Comparison of ENCODE assay signal across 22 cellular contexts in genomic region chr2:184371641-184372040, GRCh38.
"Had no signal": no experiment of that assay in that cellular context is flagged by ENCODE, and none has a peak within 500 bp of the region (broad histone marks: within the 10 kb centered on the region; RNA-seq: fewer than 3 reads in every experiment).

No MANE protein-coding gene starts in this region.

- H3K9ac ChIP-seq: parathyroid adenoma had no signal

- H3K27ac ChIP-seq: brain microvascular endothelial cell, colonic mucosa, gastroesophageal sphincter, heart left ventricle, parathyroid adenoma, sigmoid colon, spleen, thyroid gland had no signal

- H3K36me3 ChIP-seq: brain microvascular endothelial cell, colonic mucosa, gastroesophageal sphincter, heart left ventricle, sigmoid colon, spleen, thyroid gland had no signal

- H3K4me3 ChIP-seq: colonic mucosa, gastroesophageal sphincter, heart left ventricle, sigmoid colon, spleen, thyroid gland had no signal

- H2AFZ ChIP-seq: parathyroid adenoma had no signal

- H3K4me1 Mint-ChIP-seq: activated CD4-positive, alpha-beta memory T cell treated with anti-CD3 and anti-CD28 coated beads, Interleukin-2, amount 10 ng/mL, durations not matched to agents 7 days and 5 days; activated naive CD8-positive, alpha-beta T cell treated with anti-CD3 and anti-CD28 coated beads, Interleukin-2, amount 10 ng/mL, durations not matched to agents 7 days and 5 days; natural killer cell had no signal

- H3K27ac Mint-ChIP-seq: activated CD4-positive, alpha-beta memory T cell treated with anti-CD3 and anti-CD28 coated beads, Interleukin-2, amount 10 ng/mL, durations not matched to agents 7 days and 5 days; activated naive CD8-positive, alpha-beta T cell treated with anti-CD3 and anti-CD28 coated beads, Interleukin-2, amount 10 ng/mL, durations not matched to agents 7 days and 5 days; activated T-helper 2 cell treated with anti-CD3 and anti-CD28 coated beads, Interferon-gamma antibody, Interleukin-2, Interleukin-4, amounts not matched to agents 10 μg/mL and 5 μg/mL and 100 μg/mL, durations not matched to agents 14 hours and 24 hours and 36 hours; natural killer cell; T-helper 2 cell treated with Interferon-gamma antibody and Interleukin-4, amounts not matched to agents 5 μg/mL and 100 μg/mL, for 36 hours had no signal

- H3K27me3 Mint-ChIP-seq: activated CD4-positive, alpha-beta memory T cell treated with anti-CD3 and anti-CD28 coated beads, Interleukin-2, amount 10 ng/mL, durations not matched to agents 7 days and 5 days; activated naive CD8-positive, alpha-beta T cell treated with anti-CD3 and anti-CD28 coated beads, Interleukin-2, amount 10 ng/mL, durations not matched to agents 7 days and 5 days had no signal

- ATAC-seq: gastroesophageal sphincter, heart left ventricle, natural killer cell had no signal

- H3K9me3 ChIP-seq: colonic mucosa, gastroesophageal sphincter, heart left ventricle, sigmoid colon, thyroid gland had no signal

- H3K36me3 Mint-ChIP-seq: activated naive CD8-positive, alpha-beta T cell treated with anti-CD3 and anti-CD28 coated beads, Interleukin-2, amount 10 ng/mL, durations not matched to agents 7 days and 5 days; natural killer cell; WTC11 had no signal

- H3K4me3 Mint-ChIP-seq: activated CD4-positive, alpha-beta memory T cell treated with anti-CD3 and anti-CD28 coated beads, Interleukin-2, amount 10 ng/mL, durations not matched to agents 7 days and 5 days; activated naive CD8-positive, alpha-beta T cell treated with anti-CD3 and anti-CD28 coated beads, Interleukin-2, amount 10 ng/mL, durations not matched to agents 7 days and 5 days; natural killer cell; T-helper 2 cell treated with Interferon-gamma antibody and Interleukin-4, amounts not matched to agents 5 μg/mL and 100 μg/mL, for 36 hours; WTC11 had no signal

- H3K9me3 Mint-ChIP-seq: activated CD4-positive, alpha-beta memory T cell treated with anti-CD3 and anti-CD28 coated beads, Interleukin-2, amount 10 ng/mL, durations not matched to agents 7 days and 5 days; activated naive CD8-positive, alpha-beta T cell treated with anti-CD3 and anti-CD28 coated beads, Interleukin-2, amount 10 ng/mL, durations not matched to agents 7 days and 5 days; activated T-helper 2 cell treated with anti-CD3 and anti-CD28 coated beads, Interferon-gamma antibody, Interleukin-2, Interleukin-4, amounts not matched to agents 10 μg/mL and 5 μg/mL and 100 μg/mL, durations not matched to agents 14 hours and 24 hours and 36 hours; T-helper 2 cell treated with Interferon-gamma antibody and Interleukin-4, amounts not matched to agents 5 μg/mL and 100 μg/mL, for 36 hours; WTC11 had no signal

- H3K79me2 ChIP-seq: parathyroid adenoma had no signal

- H3K4me1 ChIP-seq: colonic mucosa, gastroesophageal sphincter, heart left ventricle, parathyroid adenoma, sigmoid colon, spleen, thyroid gland had no signal

- DNase-seq: activated CD4-positive, alpha-beta memory T cell treated with anti-CD3 and anti-CD28 coated beads, Interleukin-2, amount 10 ng/mL, durations not matched to agents 7 days and 5 days; activated CD4-positive, alpha-beta T cell treated with anti-CD3 and anti-CD28 coated beads for 48 hours; activated naive CD4-positive, alpha-beta T cell treated with Interleukin-2 at 50 U/mL for 16 hours; activated naive CD8-positive, alpha-beta T cell treated with anti-CD3 and anti-CD28 coated beads, Interleukin-2, amount 10 ng/mL, durations not matched to agents 7 days and 5 days; activated T-cell treated with anti-CD3 and anti-CD28 coated beads, Interleukin-2, amount 50 U/mL, for 1 hour; anterior cingulate cortex; brain microvascular endothelial cell; central memory CD4-positive, alpha-beta T cell; colonic mucosa; erythroblast; heart left ventricle; mesendoderm; natural killer cell; sigmoid colon; spleen; stimulated activated naive CD4-positive, alpha-beta T cell; thyroid gland had no signal

- H3K27me3 ChIP-seq: brain microvascular endothelial cell, colonic mucosa, gastroesophageal sphincter, heart left ventricle, sigmoid colon, spleen, thyroid gland had no signal
